24 cellular contexts compared by ENCODE assay signal in genomic region chr4:176995-177394, GRCh38.
"Had no signal": no experiment of that assay in that cellular context is flagged by ENCODE, and none has a peak within 500 bp of the region (broad histone marks: within the 10 kb centered on the region; RNA-seq: fewer than 3 reads in every experiment).

No MANE protein-coding gene starts in this region.

- DNase-seq: activated B cell treated with CpG ODN at 0.5 μM for 24 hours; activated CD4-positive, alpha-beta T cell treated with anti-CD3 and anti-CD28 coated beads for 1 hour; activated CD4-positive, alpha-beta T cell treated with anti-CD3 and anti-CD28 coated beads, Interleukin-2, amount 50 U/mL, for 4 hours; activated CD8-positive, alpha-beta memory T cell treated with anti-CD3 and anti-CD28 coated beads for 24 hours; activated naive CD4-positive, alpha-beta T cell; activated naive CD8-positive, alpha-beta T cell treated with anti-CD3 and anti-CD28 coated beads, Interleukin-2, amount 10 ng/mL, durations not matched to agents 7 days and 5 days; activated T-cell treated with anti-CD3 and anti-CD28 coated beads, Interleukin-2, amount 50 U/mL, for 48 hours; aorta; caudate nucleus; NCI-H1092 treated with DMSO at 0.1 percent for 48 hours; NCI-H1417 treated with DMSO at 0.1 percent for 48 hours; NCI-H1694; NCI-H2029; NCI-H2107; NCI-H2171 treated with DMSO at 0.1 percent for 48 hours; NCI-H345; NCI-H510A; NCI-H526 treated with DMSO at 0.1 percent for 48 hours; NCI-H82; SIG-M5; T-cell; T-helper 2 cell; T1000 had no signal

- ATAC-seq: T-cell had no signal

- H3K27me3 Mint-ChIP-seq: activated B cell treated with CpG ODN at 0.5 μM for 24 hours; activated naive CD8-positive, alpha-beta T cell treated with anti-CD3 and anti-CD28 coated beads, Interleukin-2, amount 10 ng/mL, durations not matched to agents 7 days and 5 days; IgD-negative memory B cell; T-cell had no signal

- H3K4me1 Mint-ChIP-seq: activated B cell treated with CpG ODN at 0.5 μM for 24 hours; activated naive CD8-positive, alpha-beta T cell treated with anti-CD3 and anti-CD28 coated beads, Interleukin-2, amount 10 ng/mL, durations not matched to agents 7 days and 5 days; IgD-negative memory B cell; T-cell had no signal

- H3K27ac Mint-ChIP-seq: activated B cell treated with CpG ODN at 0.5 μM for 24 hours; activated naive CD8-positive, alpha-beta T cell treated with anti-CD3 and anti-CD28 coated beads, Interleukin-2, amount 10 ng/mL, durations not matched to agents 7 days and 5 days; IgD-negative memory B cell; T-cell had no signal

- H3K4me3 Mint-ChIP-seq: activated B cell treated with CpG ODN at 0.5 μM for 24 hours; activated naive CD8-positive, alpha-beta T cell treated with anti-CD3 and anti-CD28 coated beads, Interleukin-2, amount 10 ng/mL, durations not matched to agents 7 days and 5 days; IgD-negative memory B cell; T-cell had no signal
